ENCODE assay signal across 8 cellular contexts in genomic region chr2:26814072-26814765, GRCh38. TPM values are rescaled to one million over a fixed set of nuclear protein-coding genes. Genes with fewer than 3 reads are reported as not detected.
"Had no signal": no experiment of that assay in that cellular context is flagged by ENCODE, and none has a peak within 500 bp of the region (broad histone marks: within the 10 kb centered on the region; RNA-seq: fewer than 3 reads in every experiment).

No MANE protein-coding gene starts in this region.

RNA-seq across cellular contexts. Expression of gene DPYSL5, which starts 33.7 kb away (rescaled TPM):
- total RNA-seq: OCI-LY7, PC-3, PC-9, Right ventricle myocardium inferior, Right ventricle myocardium superior, RPMI7951, SJSA1, SK-MEL-5 had no signal
